Comparison of ENCODE assay signal across 14 cellular contexts in the genomic region with DNA sequence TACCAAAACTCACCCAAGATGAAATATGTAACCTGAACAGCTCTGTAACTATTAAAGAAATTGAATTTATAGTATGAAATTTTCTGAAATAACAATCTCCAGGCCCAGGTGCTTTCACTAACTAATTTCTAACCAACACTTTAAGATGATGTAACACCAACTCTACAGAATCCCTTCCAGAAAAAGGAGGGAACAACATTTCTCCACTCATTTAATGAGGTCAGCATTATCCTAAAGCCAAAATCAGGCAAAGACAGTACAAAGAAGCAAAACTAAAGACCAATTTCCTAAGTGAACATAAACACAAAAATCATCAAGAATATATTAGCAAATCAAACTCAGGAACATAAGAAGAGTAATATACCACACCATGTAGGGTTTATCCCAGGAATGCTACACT.
"Had no signal": no experiment of that assay in that cellular context is flagged by ENCODE, and none has a peak within 500 bp of the region (broad histone marks: within the 10 kb centered on the region; RNA-seq: fewer than 3 reads in every experiment).

No MANE protein-coding gene starts in this region.

- H3K27ac Mint-ChIP-seq: activated naive CD8-positive, alpha-beta T cell treated with anti-CD3 and anti-CD28 coated beads, Interleukin-2, amount 10 ng/mL, durations not matched to agents 7 days and 5 days had no signal

- H3K36me3 ChIP-seq: right atrium auricular region, thyroid gland had no signal

- H3K27ac ChIP-seq: epithelial cell of prostate, heart left ventricle, right atrium auricular region, thyroid gland had no signal

- H3K27me3 Mint-ChIP-seq: activated naive CD8-positive, alpha-beta T cell treated with anti-CD3 and anti-CD28 coated beads, Interleukin-2, amount 10 ng/mL, durations not matched to agents 7 days and 5 days; naive B cell had no signal

- FAIRE-seq: bronchial epithelial cell, small intestine, urothelium cell line had no signal

- H3K4me3 Mint-ChIP-seq: activated naive CD8-positive, alpha-beta T cell treated with anti-CD3 and anti-CD28 coated beads, Interleukin-2, amount 10 ng/mL, durations not matched to agents 7 days and 5 days had no signal

- H3K4me3 ChIP-seq: heart left ventricle, right atrium auricular region, thyroid gland had no signal

- ATAC-seq: SK-N-SH treated with all-trans-retinoic acid at 6 μM for 48 hours had no signal

- H3K27me3 ChIP-seq: heart left ventricle, right atrium auricular region, thyroid gland had no signal

- DNase-seq: activated CD4-positive, alpha-beta T cell treated with anti-CD3 and anti-CD28 coated beads for 1 hour; activated CD4-positive, alpha-beta T cell treated with anti-CD3 and anti-CD28 coated beads, Interleukin-2, amount 50 U/mL, for 4 hours; activated effector memory CD4-positive, alpha-beta T cell treated with anti-CD3 and anti-CD28 coated beads, Interleukin-2, amount 50 U/mL, for 16 hours; activated naive CD8-positive, alpha-beta T cell treated with anti-CD3 and anti-CD28 coated beads, Interleukin-2, amount 10 ng/mL, durations not matched to agents 7 days and 5 days; anterior cingulate cortex; heart left ventricle; naive B cell; small intestine; thyroid gland had no signal

- H3K9me3 ChIP-seq: right atrium auricular region, thyroid gland had no signal
